Comparison of ENCODE assay signal across 10 cellular contexts in genomic region chr6:63685453-63686379, GRCh38. TPM values are rescaled to one million over a fixed set of nuclear protein-coding genes. Genes with fewer than 3 reads are reported as not detected.
A peak's percentile ranks its signal among the peaks of the same experiment; 100 is the strongest.
DNase-seq lines count a peak whose midpoint lies in the region; ATAC-seq and TF ChIP-seq lines count a peak whose summit lies in the region.
"Had no signal": no experiment of that assay in that cellular context is flagged by ENCODE, and none has a peak within 500 bp of the region (broad histone marks: within the 10 kb centered on the region; RNA-seq: fewer than 3 reads in every experiment).

No MANE protein-coding gene starts in this region.

- no peaks in the 10 kb centered on the region for H3K27me3 Mint-ChIP-seq in activated naive CD4-positive, alpha-beta T cell treated with anti-CD3 and anti-CD28 coated beads for 36 hours (ENCODE audit: low read depth)
- no peaks in the 10 kb centered on the region for H3K27me3 Mint-ChIP-seq in T-helper 17 cell

- no peaks in the 10 kb centered on the region for H3K27me3 ChIP-seq in upper lobe of right lung
- H3K27me3 ChIP-seq: vagina had no signal

- ATAC-seq in HG03025 (IDR thresholded peaks at IDR 0.05; ENCODE audit: low FRiP score, unreplicated experiment) (peak; percentile 93), T-helper 17 cell (peak; percentile 45), upper lobe of right lung (peak; percentile 78)

- H3K36me3 Mint-ChIP-seq in activated naive CD4-positive, alpha-beta T cell treated with anti-CD3 and anti-CD28 coated beads for 36 hours (ENCODE audit: low read depth) = peaks cover 33% of the 10 kb centered on the region
- H3K36me3 Mint-ChIP-seq in T-helper 17 cell (ENCODE audit: low read depth) = peaks cover 17% of the 10 kb centered on the region

- intact Hi-C loops in activated naive CD4-positive, alpha-beta T cell treated with anti-CD3 and anti-CD28 coated beads for 36 hours (cut with micrococcal nuclease) = no loop called here
- intact Hi-C loops in upper lobe of right lung (cut with DNase I) = no loop called here

- peaks cover 23% of the 10 kb centered on the region for H3K36me3 ChIP-seq in upper lobe of right lung

- no peak for TF ChIP-seq CTCF in upper lobe of right lung (IDR thresholded peaks at IDR 0.05)

- H3K27ac ChIP-seq in upper lobe of right lung = no peak overlapping the region
- H3K27ac ChIP-seq: vagina had no signal

- H3K9me3 ChIP-seq in T-helper 17 cell (ENCODE audit: control insufficient read depth, low read length, poor library complexity, severe bottlenecking) (no peaks in the 10 kb centered on the region), upper lobe of right lung (no peaks in the 10 kb centered on the region)
- H3K9me3 ChIP-seq: vagina had no signal

- H3K27ac Mint-ChIP-seq in activated naive CD4-positive, alpha-beta T cell treated with anti-CD3 and anti-CD28 coated beads for 36 hours = peak overlapping the region; percentile 6
- H3K27ac Mint-ChIP-seq in T-helper 17 cell = peak overlapping the region; percentile 59

- no peak overlapping the region for H3K4me3 ChIP-seq in upper lobe of right lung
- H3K4me3 ChIP-seq: vagina had no signal

- DNase-seq in activated naive CD4-positive, alpha-beta T cell treated with anti-CD3 and anti-CD28 coated beads for 36 hours = no peak
- DNase-seq in activated naive CD4-positive, alpha-beta T cell treated with anti-CD3 and anti-CD28 coated beads, Interleukin-2, amount 50 U/mL, for 16 hours = no peak
- DNase-seq in T-helper 17 cell (no peak), upper lobe of right lung (no peak), GDM1 (lab: John Stamatoyannopoulos, UW) (no peak), T1000 (lab: John Stamatoyannopoulos, UW) (no peak)
- no peak for DNase-seq in effector CD4-positive, alpha-beta T cell
- DNase-seq: IMR-90 had no signal

- H3K9me3 Mint-ChIP-seq in activated naive CD4-positive, alpha-beta T cell treated with anti-CD3 and anti-CD28 coated beads for 36 hours = peaks cover 1% of the 10 kb centered on the region

- H3K4me1 Mint-ChIP-seq in activated naive CD4-positive, alpha-beta T cell treated with anti-CD3 and anti-CD28 coated beads for 36 hours (ENCODE audit: low read depth) = peaks cover 36% of the 10 kb centered on the region
- H3K4me1 Mint-ChIP-seq in T-helper 17 cell = peaks cover 25% of the 10 kb centered on the region

- H3K4me1 ChIP-seq in upper lobe of right lung = no peaks in the 10 kb centered on the region
- H3K4me1 ChIP-seq: vagina had no signal

- CTCF ChIA-PET in activated naive CD4-positive, alpha-beta T cell treated with anti-CD3 and anti-CD28 coated beads for 36 hours (lab: Charles Lee) = interaction anchor here (1.0 to 1.2 kb wide), 2 partner anchors 79 to 88 kb away, joined by 3 read pairs; no protein-coding TSS in a partner anchor

- H3K4me3 Mint-ChIP-seq in activated naive CD4-positive, alpha-beta T cell treated with anti-CD3 and anti-CD28 coated beads for 36 hours = no peak overlapping the region
- H3K4me3 Mint-ChIP-seq in T-helper 17 cell = peak overlapping the region; percentile 39

RNA-seq across cellular contexts. Expression of gene PHF3, which starts 50.1 kb away (rescaled TPM):
- total RNA-seq in activated naive CD4-positive, alpha-beta T cell treated with anti-CD3 and anti-CD28 coated beads for 36 hours = 10 to 100 TPM; 45.8 to 47.6 TPM
- total RNA-seq in T-helper 17 cell (10 to 100 TPM; 87.6 to 88.3 TPM), upper lobe of right lung (61.1 TPM)
